1 cellular context compared by ENCODE assay signal in the genomic region with DNA sequence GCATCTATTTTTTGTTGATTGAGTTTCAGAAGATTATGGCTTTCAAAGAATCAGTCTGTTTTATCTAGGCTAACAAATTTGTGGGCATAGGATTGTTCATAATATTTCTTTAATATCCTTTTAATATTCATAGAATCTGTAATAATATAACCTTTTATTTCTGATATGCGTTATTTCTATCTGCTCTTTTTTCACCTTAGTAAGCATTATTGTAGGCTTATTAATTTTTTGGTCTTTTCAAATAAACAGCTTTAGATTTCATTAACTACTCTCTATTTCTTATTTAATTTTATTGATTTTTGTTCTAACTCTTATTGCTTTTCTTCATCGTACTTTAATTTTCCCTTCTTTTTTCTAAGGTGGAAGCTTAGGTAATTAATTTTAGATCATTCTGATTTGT.
A peak's percentile ranks its signal among the peaks of the same experiment; 100 is the strongest.
TF ChIP-seq lines count a peak whose summit lies in the region.

No MANE protein-coding gene starts in this region.

TF ChIP-seq in HepG2, 621 proteins besides CTCF, POLR2A, EP300 and RAD21 (continued from another document):
- TF ChIP-seq, protein P1, sequence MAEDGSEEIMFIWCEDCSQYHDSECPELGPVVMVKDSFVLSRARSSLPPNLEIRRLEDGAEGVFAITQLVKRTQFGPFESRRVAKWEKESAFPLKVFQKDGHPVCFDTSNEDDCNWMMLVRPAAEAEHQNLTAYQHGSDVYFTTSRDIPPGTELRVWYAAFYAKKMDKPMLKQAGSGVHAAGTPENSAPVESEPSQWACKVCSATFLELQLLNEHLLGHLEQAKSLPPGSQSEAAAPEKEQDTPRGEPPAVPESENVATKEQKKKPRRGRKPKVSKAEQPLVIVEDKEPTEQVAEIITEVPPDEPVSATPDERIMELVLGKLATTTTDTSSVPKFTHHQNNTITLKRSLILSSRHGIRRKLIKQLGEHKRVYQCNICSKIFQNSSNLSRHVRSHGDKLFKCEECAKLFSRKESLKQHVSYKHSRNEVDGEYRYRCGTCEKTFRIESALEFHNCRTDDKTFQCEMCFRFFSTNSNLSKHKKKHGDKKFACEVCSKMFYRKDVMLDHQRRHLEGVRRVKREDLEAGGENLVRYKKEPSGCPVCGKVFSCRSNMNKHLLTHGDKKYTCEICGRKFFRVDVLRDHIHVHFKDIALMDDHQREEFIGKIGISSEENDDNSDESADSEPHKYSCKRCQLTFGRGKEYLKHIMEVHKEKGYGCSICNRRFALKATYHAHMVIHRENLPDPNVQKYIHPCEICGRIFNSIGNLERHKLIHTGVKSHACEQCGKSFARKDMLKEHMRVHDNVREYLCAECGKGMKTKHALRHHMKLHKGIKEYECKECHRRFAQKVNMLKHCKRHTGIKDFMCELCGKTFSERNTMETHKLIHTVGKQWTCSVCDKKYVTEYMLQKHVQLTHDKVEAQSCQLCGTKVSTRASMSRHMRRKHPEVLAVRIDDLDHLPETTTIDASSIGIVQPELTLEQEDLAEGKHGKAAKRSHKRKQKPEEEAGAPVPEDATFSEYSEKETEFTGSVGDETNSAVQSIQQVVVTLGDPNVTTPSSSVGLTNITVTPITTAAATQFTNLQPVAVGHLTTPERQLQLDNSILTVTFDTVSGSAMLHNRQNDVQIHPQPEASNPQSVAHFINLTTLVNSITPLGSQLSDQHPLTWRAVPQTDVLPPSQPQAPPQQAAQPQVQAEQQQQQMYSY (CRISPR knock-in tag; IDR thresholded peaks at IDR 0.05), result no peak
- TF ChIP-seq RNF2 (conservative IDR thresholded peaks at IDR 0.05; ENCODE audit: low read depth) (no peak), NR3C1 (CRISPR knock-in tag; IDR thresholded peaks at IDR 0.05) (no peak), MAFF (IDR thresholded peaks at IDR 0.05; ENCODE audit: low read depth, low read length) (peak; percentile 45; the same call in 1 of the 2 replicates)
